14 cellular contexts compared by ENCODE assay signal in the genomic region with DNA sequence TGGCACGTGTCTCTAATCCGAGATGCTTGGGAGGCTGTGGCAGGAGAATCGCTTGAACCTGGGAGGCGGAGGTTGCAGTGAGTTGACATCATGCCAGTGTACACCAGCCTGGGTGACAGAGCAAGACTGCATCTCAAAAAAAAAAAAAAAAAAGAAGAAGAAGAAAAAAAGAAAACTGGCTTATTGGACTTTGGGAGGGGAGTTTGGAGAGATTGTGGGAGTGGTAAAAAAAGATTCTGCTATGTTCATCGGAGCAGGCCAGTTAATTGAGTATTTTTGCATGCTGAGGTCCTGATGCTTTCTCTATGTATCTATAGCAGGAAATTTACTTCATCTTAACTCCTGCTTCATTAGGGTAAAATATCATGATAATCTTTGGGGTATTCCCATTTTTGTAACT. TPM values are rescaled to one million over a fixed set of nuclear protein-coding genes. Genes with fewer than 3 reads are reported as not detected.
A peak's percentile ranks its signal among the peaks of the same experiment; 100 is the strongest.
DNase-seq lines count a peak whose midpoint lies in the region; ATAC-seq, FAIRE-seq and TF ChIP-seq lines count a peak whose summit lies in the region.
"Had no signal": no experiment of that assay in that cellular context is flagged by ENCODE, and none has a peak within 500 bp of the region (broad histone marks: within the 10 kb centered on the region; RNA-seq: fewer than 3 reads in every experiment).

No MANE protein-coding gene starts in this region.

- TF ChIP-seq CTCF in type B pancreatic cell (conservative IDR thresholded peaks at IDR 0.05): no peak
- no peak for TF ChIP-seq CTCF in pancreas (IDR thresholded peaks at IDR 0.05)

- H3K9ac ChIP-seq in adipocyte (ENCODE audit: low read length): peak overlapping the region; percentile 40

- no peaks in the 10 kb centered on the region for H3K9me3 Mint-ChIP-seq in activated naive CD4-positive, alpha-beta T cell treated with anti-CD3 and anti-CD28 coated beads, Interleukin-2, amount 50 U/mL, for 72 hours
- H3K9me3 Mint-ChIP-seq in naive B cell (no peaks in the 10 kb centered on the region), type B pancreatic cell (no peaks in the 10 kb centered on the region)
- H3K9me3 Mint-ChIP-seq: activated CD4-positive, alpha-beta T cell treated with anti-CD3 and anti-CD28 coated beads, Interleukin-2, amount 10 ng/mL, durations not matched to agents 24 days and 14 days had no signal

- WGBS in pancreas, 2 donors: 89 to 93% methylated on average over 5 of the region's 5 CpGs

- H3K36me3 ChIP-seq in adipocyte (ENCODE audit: control insufficient read depth, insufficient read depth, low read length, severe bottlenecking) (no peaks in the 10 kb centered on the region), pancreas (no peaks in the 10 kb centered on the region)

- H3K4me1 Mint-ChIP-seq in naive B cell (peaks cover 44 to 73% (median 51%) of the 10 kb centered on the region in 3 donors), type B pancreatic cell (ENCODE audit: unreplicated experiment) (peaks cover 28% of the 10 kb centered on the region)

- no peaks in the 10 kb centered on the region for H3K27me3 Mint-ChIP-seq in naive B cell
- no peaks in the 10 kb centered on the region for H3K27me3 Mint-ChIP-seq in type B pancreatic cell
- H3K27me3 Mint-ChIP-seq: activated CD4-positive, alpha-beta T cell treated with anti-CD3 and anti-CD28 coated beads, Interleukin-2, amount 10 ng/mL, durations not matched to agents 24 days and 14 days had no signal

- H3K27ac Mint-ChIP-seq in activated naive CD4-positive, alpha-beta T cell treated with anti-CD3 and anti-CD28 coated beads, Interleukin-2, amount 50 U/mL, for 72 hours: peak overlapping the region; percentile 54 to 61
- H3K27ac Mint-ChIP-seq in naive B cell: peak overlapping the region in 5 of 6 donors; percentile 10 to 78 (median 28)
- H3K27ac Mint-ChIP-seq in type B pancreatic cell: peak overlapping the region; percentile 33
- H3K27ac Mint-ChIP-seq: activated CD4-positive, alpha-beta T cell treated with anti-CD3 and anti-CD28 coated beads, Interleukin-2, amount 10 ng/mL, durations not matched to agents 24 days and 14 days had no signal

- no peak overlapping the region for H3K4me3 ChIP-seq in adipocyte (ENCODE audit: low read length)
- H3K4me3 ChIP-seq in pancreas: no peak overlapping the region

- H3K27ac ChIP-seq in pancreas: no peak overlapping the region

- ATAC-seq in activated naive CD4-positive, alpha-beta T cell treated with anti-CD3 and anti-CD28 coated beads, Interleukin-2, amount 50 U/mL, for 72 hours: no peak
- ATAC-seq in naive B cell (ENCODE audit: low read depth in 2 of 2) (no peak), pancreas (no peak), GM18520 (IDR thresholded peaks at IDR 0.05; ENCODE audit: unreplicated experiment) (no peak)
- ATAC-seq: right cardiac atrium had no signal

- H3K4me3 Mint-ChIP-seq in naive B cell (peak overlapping the region in 1 of 8 donors; percentile 26), type B pancreatic cell (no peak overlapping the region)
- H3K4me3 Mint-ChIP-seq: activated CD4-positive, alpha-beta T cell treated with anti-CD3 and anti-CD28 coated beads, Interleukin-2, amount 10 ng/mL, durations not matched to agents 24 days and 14 days had no signal

- H3K4me1 ChIP-seq in adipocyte (ENCODE audit: control insufficient read depth, insufficient read depth, low read length): peaks cover 22% of the 10 kb centered on the region
- peaks cover 11 to 34% (median 14%) of the 10 kb centered on the region in 3 donors for H3K4me1 ChIP-seq in pancreas

- peaks cover 0 to 10% of the 10 kb centered on the region in 2 donors for H3K36me3 Mint-ChIP-seq in activated naive CD4-positive, alpha-beta T cell treated with anti-CD3 and anti-CD28 coated beads, Interleukin-2, amount 50 U/mL, for 72 hours
- H3K36me3 Mint-ChIP-seq in naive B cell (no peaks in the 10 kb centered on the region), type B pancreatic cell (peaks cover 30% of the 10 kb centered on the region)

- intact Hi-C loops in pancreas (cut with DNase I): no loop called here

- FAIRE-seq in pancreas (lab: Jason Lieb, UNC): no peak
- FAIRE-seq: kidney had no signal

- H3K27me3 ChIP-seq in adipocyte (replicated peaks; ENCODE audit: control insufficient read depth, insufficient read depth, low read length) (no peaks in the 10 kb centered on the region), pancreas (no peaks in the 10 kb centered on the region)

- DNase-seq in activated naive CD4-positive, alpha-beta T cell treated with anti-CD3 and anti-CD28 coated beads, Interleukin-2, amount 50 U/mL, for 72 hours (ENCODE audit: low spot score in 2 of 2): no peak
- no peak for DNase-seq in activated naive CD4-positive, alpha-beta T cell treated with Interleukin-2 at 50 U/mL for 16 hours
- DNase-seq in adipocyte (ENCODE audit: low read depth) (no peak), naive B cell (no peak), type B pancreatic cell (ENCODE audit: extremely low spot score, unreplicated experiment) (no peak), NCI-H128 (lab: John Stamatoyannopoulos, UW; ENCODE audit: unreplicated experiment) (no peak), pancreas (no peak)
- DNase-seq: activated CD4-positive, alpha-beta T cell treated with anti-CD3 and anti-CD28 coated beads, Interleukin-2, amount 10 ng/mL, durations not matched to agents 24 days and 14 days; kidney; NCI-H187; NCI-H748 treated with DMSO at 0.1 percent for 48 hours; right cardiac atrium; stimulated activated naive CD4-positive, alpha-beta T cell treated with Interleukin-2 at 50 U/mL for 16 hours had no signal

- no peaks in the 10 kb centered on the region for H3K9me3 ChIP-seq in adipocyte (ENCODE audit: control insufficient read depth, low read length)
- no peaks in the 10 kb centered on the region for H3K9me3 ChIP-seq in pancreas

RNA-seq across cellular contexts. Expression of gene CNOT2, which starts 11.6 kb away (rescaled TPM):
- total RNA-seq in activated naive CD4-positive, alpha-beta T cell treated with anti-CD3 and anti-CD28 coated beads, Interleukin-2, amount 50 U/mL, for 72 hours: 10 to 100 TPM; 67.2 to 81.6 TPM
- polyA plus RNA-seq in naive B cell (ENCODE audit: low read depth in 6 of 6) (100 to 1,000 TPM in 5 of 6 donors, 10 to 100 TPM in 1; 95.9 to 133 (median 114) TPM), pancreas (10 to 100 TPM; 15.0 to 27.1 TPM)
- total RNA-seq in type B pancreatic cell (ENCODE audit: low replicate concordance) (80.2 and 83.9 TPM in 2 replicates), pancreas (10 to 100 TPM; 19.5 to 44.0 (median 26.6) TPM)
